22 cellular contexts compared by ENCODE assay signal in genomic region chr1:36760081-36760480, GRCh38.
DNase-seq lines count a peak whose midpoint lies in the region; ATAC-seq, FAIRE-seq and TF ChIP-seq lines count a peak whose summit lies in the region.
"Had no signal": no experiment of that assay in that cellular context is flagged by ENCODE, and none has a peak within 500 bp of the region (broad histone marks: within the 10 kb centered on the region; RNA-seq: fewer than 3 reads in every experiment).

No MANE protein-coding gene starts in this region.

- H3K4me3 ChIP-seq in right lobe of liver: no peak overlapping the region
- no peak overlapping the region for H3K4me3 ChIP-seq in HepG2 (replicated peaks in 1 of 3; ENCODE audit: insufficient read depth in 1 of 3, low read depth in 2 of 3, low read length in 3 of 3)
- H3K4me3 ChIP-seq in endothelial cell of umbilical vein (replicated peaks in 1 of 3; ENCODE audit: insufficient read depth in 1 of 3, low read depth in 1 of 3, low read length in 3 of 3): no peak overlapping the region
- no peak overlapping the region for H3K4me3 ChIP-seq in mesendoderm (ENCODE audit: low read length)
- no peak overlapping the region for H3K4me3 ChIP-seq in spleen
- H3K4me3 ChIP-seq in psoas muscle: no peak overlapping the region
- H3K4me3 ChIP-seq: A549 had no signal

- POLR2A ChIA-PET in HepG2 (lab: Yijun Ruan, JAX) (no interaction called here), endothelial cell of umbilical vein (lab: Charles Lee) (interaction anchor here (0.7 kb wide), 1 partner anchor 10 kb away, joined by 13 read pairs; no protein-coding TSS in a partner anchor)

- ATAC-seq in right lobe of liver (no peak), HepG2 (no peak), psoas muscle (no peak), GM18867 (IDR thresholded peaks at IDR 0.05; ENCODE audit: unreplicated experiment) (no peak)
- ATAC-seq: A549, HCT116 had no signal

- H3K79me2 ChIP-seq in HepG2 (ENCODE audit: insufficient read depth, low read length) (no peaks in the 10 kb centered on the region), endothelial cell of umbilical vein (ENCODE audit: control insufficient read depth, insufficient read depth, low read length) (no peaks in the 10 kb centered on the region), mesendoderm (ENCODE audit: control insufficient read depth, insufficient read depth, low read length) (no peaks in the 10 kb centered on the region)

- H3K9ac ChIP-seq in HepG2 (ENCODE audit: insufficient read depth, low read depth, low read length) (no peak overlapping the region), endothelial cell of umbilical vein (replicated peaks; ENCODE audit: extremely low read depth, insufficient read depth, low read length) (no peak overlapping the region), mesendoderm (ENCODE audit: low read length) (no peak overlapping the region)

- H3K4ac ChIP-seq in mesendoderm (ENCODE audit: low read depth, low read length): no peak overlapping the region

- no peaks in the 10 kb centered on the region for H4K20me1 ChIP-seq in HepG2 (ENCODE audit: insufficient read depth, low read length)
- no peaks in the 10 kb centered on the region for H4K20me1 ChIP-seq in endothelial cell of umbilical vein (replicated peaks; ENCODE audit: control insufficient read depth, extremely low read depth, insufficient read depth, low read length)

- 75% methylated on average over 1 of the region's 3 CpGs for WGBS in right lobe of liver (ENCODE audit: insufficient coverage, low coverage, low lambda C conversion rate, missing lambda C conversion rate)
- WGBS in HepG2 (ENCODE audit: low lambda C conversion rate): 0% methylated on average over 2 of the region's 3 CpGs
- WGBS in mesendoderm (ENCODE audit: extremely low coverage, insufficient coverage, low lambda C conversion rate): no CpG with 5 or more reads among the region's 3 CpGs
- 50 to 62% (median 56%) methylated on average over 3 of the region's 3 CpGs for WGBS in spleen, 5 donors
- WGBS in psoas muscle, 3 donors: 64 to 73% (median 67%) methylated on average over 3 of the region's 3 CpGs

- H3K79me1 ChIP-seq in mesendoderm (ENCODE audit: low read length): no peaks in the 10 kb centered on the region

- peak in 2 of 3 donors; percentile 17 to 32 for DNase-seq in right lobe of liver
- DNase-seq in HepG2 (ENCODE audit: low spot score): no peak
- no peak for DNase-seq in endothelial cell of umbilical vein (ENCODE audit: low read depth, low spot score)
- DNase-seq in mesendoderm: no peak
- DNase-seq in spleen: peak; percentile 32
- DNase-seq in psoas muscle: no peak
- no peak for DNase-seq in dedifferentiated amniotic fluid mesenchymal stem cell (ENCODE audit: extremely low spot score)
- DNase-seq: AML-193; CD4-positive, alpha-beta memory T cell; DMS153; DMS79; GDM1; GOT3; H7; HFFc6 had no signal

- TF ChIP-seq EP300 in HepG2 (IDR thresholded peaks at IDR 0.05; ENCODE audit: low read depth in 2 of 2, low read length in 2 of 2) (no peak), HepG2 (CRISPR knock-in tag; IDR thresholded peaks at IDR 0.05; ENCODE audit: borderline replicate concordance) (no peak)

- peak overlapping the region; percentile 5 for H2AK5ac ChIP-seq in mesendoderm (ENCODE audit: low read length)

- H2BK15ac ChIP-seq in mesendoderm (replicated peaks; ENCODE audit: low read depth): no peak overlapping the region

- CTCF ChIA-PET in HepG2 (lab: Yijun Ruan, JAX; ENCODE audit: low intra/inter-chr PET ratio, low total read pairs) (no interaction called here), endothelial cell of umbilical vein (lab: Charles Lee) (no interaction called here)

- intact Hi-C loops in right lobe of liver (cut with DNase I) (no loop called here), HepG2 (cut with micrococcal nuclease; ENCODE audit: unreplicated experiment) (no loop called here), endothelial cell of umbilical vein (cut with micrococcal nuclease) (no loop called here), spleen (cut with DNase I; ENCODE audit: low total_unique reads) (no loop called here), psoas muscle (cut with DNase I) (no loop called here)

- H3K36me3 ChIP-seq in right lobe of liver (no peaks in the 10 kb centered on the region), HepG2 (replicated peaks in 1 of 2; ENCODE audit: control insufficient read depth in 1 of 2, insufficient read depth in 2 of 2, low read length in 2 of 2) (no peaks in the 10 kb centered on the region), endothelial cell of umbilical vein (ENCODE audit: control insufficient read depth in 2 of 2, extremely low read depth in 1 of 2, insufficient read depth in 2 of 2, low read length in 2 of 2) (no peaks in the 10 kb centered on the region), mesendoderm (ENCODE audit: control insufficient read depth, insufficient read depth, low read length) (no peaks in the 10 kb centered on the region), spleen (no peaks in the 10 kb centered on the region), psoas muscle (ENCODE audit: insufficient read depth in 1 of 2, low read depth in 1 of 2) (no peaks in the 10 kb centered on the region)

- FAIRE-seq in HepG2 (lab: Jason Lieb, UNC): no peak
- FAIRE-seq in endothelial cell of umbilical vein (lab: Jason Lieb, UNC): no peak
- FAIRE-seq: A549, GM12892, GM18507, HTR-8/SVneo had no signal

- H3K18ac ChIP-seq in mesendoderm (ENCODE audit: low read length): no peak overlapping the region

- H3K4me1 ChIP-seq in right lobe of liver: no peaks in the 10 kb centered on the region
- 0 out of 2 replicates have a peak, but pooled peaks cover 6% of the 10 kb centered on the region for H3K4me1 ChIP-seq in HepG2 (ENCODE audit: insufficient read depth, low read length)
- H3K4me1 ChIP-seq in endothelial cell of umbilical vein (ENCODE audit: control insufficient read depth, extremely low read depth, insufficient read depth, low read length): peaks cover 13% of the 10 kb centered on the region
- peaks cover 10% of the 10 kb centered on the region for H3K4me1 ChIP-seq in mesendoderm (ENCODE audit: control insufficient read depth, low read depth, low read length)
- no peaks in the 10 kb centered on the region for H3K4me1 ChIP-seq in spleen
- no peaks in the 10 kb centered on the region for H3K4me1 ChIP-seq in psoas muscle
- H3K4me1 ChIP-seq: A549 had no signal

- no peak overlapping the region for H4K8ac ChIP-seq in mesendoderm (ENCODE audit: low read depth, low read length)

- dilution Hi-C loops in endothelial cell of umbilical vein (cut with MboI; ENCODE audit: extremely low pct_ligation_motif_present, low sequenced_read_pairs): no loop called here

- no peak for TF ChIP-seq RAD21 in HepG2 (CRISPR knock-in tag; IDR thresholded peaks at IDR 0.05)

- H2BK5ac ChIP-seq in mesendoderm (ENCODE audit: low read length): no peak overlapping the region

- H3K27ac ChIP-seq in right lobe of liver (no peak overlapping the region), HepG2 (ENCODE audit: extremely low read length, insufficient read depth, low read length) (no peak overlapping the region), endothelial cell of umbilical vein (ENCODE audit: insufficient read depth, low read depth, low read length) (no peak overlapping the region), mesendoderm (ENCODE audit: low read depth, low read length) (no peak overlapping the region), spleen (no peak overlapping the region), psoas muscle (no peak overlapping the region)
- H3K27ac ChIP-seq: 22Rv1, A549 had no signal

- H3K27me3 ChIP-seq in right lobe of liver (no peaks in the 10 kb centered on the region), HepG2 (ENCODE audit: control insufficient read depth in 1 of 2, insufficient read depth in 2 of 2, low read length in 2 of 2) (peaks cover 0 to 2% of the 10 kb centered on the region in 2 experiments; a peak in 2 of 5 replicates), endothelial cell of umbilical vein (ENCODE audit: control insufficient read depth in 2 of 2, insufficient read depth in 2 of 2, low read length in 2 of 2) (no peaks in the 10 kb centered on the region), mesendoderm (ENCODE audit: insufficient read depth, low read length, poor library complexity) (no peaks in the 10 kb centered on the region), spleen (replicated peaks in 1 of 7) (peaks cover 0 to 26% (median 0%) of the 10 kb centered on the region in 7 donors), psoas muscle (ENCODE audit: insufficient read depth in 3 of 3, low read length in 2 of 3) (peaks cover 0 to 7% (median 4%) of the 10 kb centered on the region in 3 donors)

- H3K23ac ChIP-seq in mesendoderm (ENCODE audit: low read length): no peak overlapping the region

- H2AFZ ChIP-seq in HepG2 (ENCODE audit: low read length): no peak overlapping the region
- H2AFZ ChIP-seq in endothelial cell of umbilical vein (ENCODE audit: low read depth, low read length): peak overlapping the region; percentile 39

- in situ Hi-C loops in HepG2 (cut with HindIII; ENCODE audit: extremely low pct_ligation_motif_present, low pct_unique_long_range_greater_than_20kb): no loop called here

- TF ChIP-seq CTCF in right lobe of liver (IDR thresholded peaks at IDR 0.05) (no peak), HepG2 (CRISPR knock-in tag; IDR thresholded peaks at IDR 0.05) (no peak), endothelial cell of umbilical vein (IDR thresholded peaks at IDR 0.05; ENCODE audit: extremely low read depth in 1 of 2, insufficient read depth in 1 of 2, low read depth in 1 of 2, low read length in 2 of 2) (no peak), spleen (IDR thresholded peaks at IDR 0.05 in 8 of 11, conservative IDR thresholded peaks at IDR 0.05 in 3 of 11) (no peak), psoas muscle (IDR thresholded peaks at IDR 0.05) (no peak)

- BruUV-seq in HepG2 (replicated peaks; lab: Mats Ljungman, UMichigan) (no TSS peak), endothelial cell of umbilical vein (replicated peaks; lab: Mats Ljungman, UMichigan) (no TSS peak)

- H4K5ac ChIP-seq in mesendoderm (ENCODE audit: low read length): no peak overlapping the region

- peak overlapping the region; percentile 44 for H3K56ac ChIP-seq in mesendoderm (ENCODE audit: low read length)

- TF ChIP-seq POLR2A in right lobe of liver (IDR thresholded peaks at IDR 0.05) (no peak), HepG2 (IDR thresholded peaks at IDR 0.05; ENCODE audit: insufficient read depth in 1 of 2, low read depth in 2 of 2, low read length in 2 of 2) (no peak), endothelial cell of umbilical vein (IDR thresholded peaks at IDR 0.05; ENCODE audit: low read depth, low read length) (no peak), spleen (IDR thresholded peaks at IDR 0.05) (no peak)

- H3K4me2 ChIP-seq in HepG2 (ENCODE audit: low read depth, low read length) (no peak overlapping the region), endothelial cell of umbilical vein (ENCODE audit: insufficient read depth, low read length) (no peak overlapping the region), mesendoderm (ENCODE audit: low read length) (no peak overlapping the region)
- H3K4me2 ChIP-seq: A549 had no signal

- no peak overlapping the region for H2BK120ac ChIP-seq in mesendoderm (ENCODE audit: low read depth, low read length)

- no peaks in the 10 kb centered on the region for H3K9me3 ChIP-seq in right lobe of liver
- H3K9me3 ChIP-seq in HepG2 (ENCODE audit: low read length): no peaks in the 10 kb centered on the region
- H3K9me3 ChIP-seq in endothelial cell of umbilical vein (replicated peaks; ENCODE audit: control insufficient read depth, insufficient read depth, low read length): no peaks in the 10 kb centered on the region
- H3K9me3 ChIP-seq in spleen: peaks cover 0 to 12% (median 0%) of the 10 kb centered on the region in 8 donors
- no peaks in the 10 kb centered on the region for H3K9me3 ChIP-seq in psoas muscle

- H3K9me1 ChIP-seq in endothelial cell of umbilical vein (replicated peaks; ENCODE audit: control insufficient read depth, extremely low read depth, insufficient read depth, low read length): no peaks in the 10 kb centered on the region

Comparison
In these comparisons a context has a peak if more than half of its experiments do, and no peak if none do; other contexts are left out.
1. DNase-seq: peak in right lobe of liver (2 of 3) and spleen (single experiment); none in HepG2 (single experiment), endothelial cell of umbilical vein (single experiment), mesendoderm (single experiment), psoas muscle (0 of 2) and dedifferentiated amniotic fluid mesenchymal stem cell (single experiment).